Comparison of ENCODE assay signal across 8 cellular contexts in the genomic region with DNA sequence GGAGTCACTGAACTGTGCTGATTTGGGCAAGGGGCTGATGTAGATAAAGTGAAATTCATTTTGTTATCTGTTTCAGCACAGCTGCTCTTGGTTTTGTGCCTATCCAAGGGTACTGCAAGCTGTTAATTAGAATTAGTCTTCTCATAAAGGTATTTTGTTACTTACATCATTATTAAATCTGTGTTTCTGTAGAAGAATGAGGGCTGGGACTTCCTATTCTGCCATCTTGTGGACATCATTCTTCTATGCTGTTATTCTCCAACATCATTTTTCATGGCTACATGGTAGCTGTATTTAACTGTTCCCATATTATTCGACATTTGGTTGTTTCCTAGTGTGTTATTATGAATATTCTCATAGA.
DNase-seq lines count a peak whose midpoint lies in the region; ATAC-seq and TF ChIP-seq lines count a peak whose summit lies in the region.
"Had no signal": no experiment of that assay in that cellular context is flagged by ENCODE, and none has a peak within 500 bp of the region (broad histone marks: within the 10 kb centered on the region; RNA-seq: fewer than 3 reads in every experiment).

No MANE protein-coding gene starts in this region.

- H3K4me1 Mint-ChIP-seq in chondrocyte (ENCODE audit: low read depth): peaks cover 25% of the 10 kb centered on the region

- H3K27ac Mint-ChIP-seq in chondrocyte (ENCODE audit: unreplicated experiment): no peak overlapping the region

- no peak overlapping the region for H3K4me3 Mint-ChIP-seq in chondrocyte (ENCODE audit: unreplicated experiment)
- H3K4me3 Mint-ChIP-seq: activated naive CD4-positive, alpha-beta T cell treated with anti-CD3 and anti-CD28 coated beads for 36 hours had no signal

- H3K36me3 Mint-ChIP-seq in chondrocyte (ENCODE audit: low read depth): no peaks in the 10 kb centered on the region

- peak; percentile 46 for ATAC-seq in omental fat pad (ENCODE audit: low FRiP score)

- H3K9me3 Mint-ChIP-seq in chondrocyte (ENCODE audit: low read depth): no peaks in the 10 kb centered on the region
- H3K9me3 Mint-ChIP-seq: activated naive CD4-positive, alpha-beta T cell treated with anti-CD3 and anti-CD28 coated beads for 36 hours had no signal

- peak; percentile 25 for DNase-seq in Daoy (ENCODE audit: low read depth)
- no peak for DNase-seq in LNCaP clone FGC (ENCODE audit: low read depth)
- no peak for DNase-seq in chondrocyte (ENCODE audit: low spot score)
- DNase-seq in omental fat pad (ENCODE audit: low spot score): no peak
- no peak for DNase-seq in MV-4-11 (lab: John Stamatoyannopoulos, UW)
- DNase-seq in LoVo (ENCODE audit: low spot score): no peak
- DNase-seq in activated CD4-positive, alpha-beta T cell treated with anti-CD3 and anti-CD28 coated beads for 4 hours: no peak

- no peaks in the 10 kb centered on the region for H3K27me3 Mint-ChIP-seq in chondrocyte (ENCODE audit: low read depth)

- TF ChIP-seq CTCF in LNCaP clone FGC (IDR thresholded peaks at IDR 0.05; ENCODE audit: control insufficient read depth, extremely low read depth, insufficient read depth) (peak; percentile 48), chondrocyte (IDR thresholded peaks at IDR 0.05) (peak; percentile 77), omental fat pad (IDR thresholded peaks at IDR 0.05) (no peak)

- H3K4me3 ChIP-seq in LNCaP clone FGC (ENCODE audit: low read depth, low read length): no peak overlapping the region

Comparison
In these comparisons a context has a peak if more than half of its experiments do, and no peak if none do; other contexts are left out.
1. CTCF ChIP-seq: peak in LNCaP clone FGC (single experiment) and chondrocyte (single experiment); none in omental fat pad (0 of 3).